15 cellular contexts compared by ENCODE assay signal in the genomic region with DNA sequence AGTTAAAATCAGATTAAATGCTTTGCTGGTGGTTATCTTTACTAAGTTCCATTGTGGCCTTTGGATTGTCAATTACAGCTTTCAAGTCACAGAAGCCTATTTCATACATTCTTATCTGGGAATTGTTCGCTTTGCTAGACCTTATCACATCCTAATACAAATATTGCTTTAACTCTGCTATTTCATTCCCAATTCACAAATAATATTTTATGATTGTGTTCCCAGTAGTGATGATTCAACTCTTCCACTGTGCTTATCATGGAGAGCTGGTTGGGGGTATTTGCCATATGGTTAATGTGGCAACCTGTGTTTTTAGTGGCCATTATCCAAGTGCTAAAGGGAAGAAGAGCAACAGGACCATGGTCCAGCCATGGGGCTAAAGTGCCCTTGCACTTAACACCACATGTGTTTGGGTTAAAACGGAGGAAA.
DNase-seq lines count a peak whose midpoint lies in the region; ATAC-seq, FAIRE-seq and TF ChIP-seq lines count a peak whose summit lies in the region.
"Had no signal": no experiment of that assay in that cellular context is flagged by ENCODE, and none has a peak within 500 bp of the region (broad histone marks: within the 10 kb centered on the region; RNA-seq: fewer than 3 reads in every experiment).

No MANE protein-coding gene starts in this region.

- H3K9me3 ChIP-seq in PC-3 (ENCODE audit: low read length) (no peaks in the 10 kb centered on the region), endothelial cell of umbilical vein (replicated peaks; ENCODE audit: control insufficient read depth, insufficient read depth, low read length) (no peaks in the 10 kb centered on the region), pancreas (no peaks in the 10 kb centered on the region)
- H3K9me3 ChIP-seq: MG63, Peyer's patch had no signal

- H3K36me3 ChIP-seq in PC-3 (ENCODE audit: low read depth, low read length): no peaks in the 10 kb centered on the region
- H3K36me3 ChIP-seq in endothelial cell of umbilical vein (ENCODE audit: control insufficient read depth in 2 of 2, extremely low read depth in 1 of 2, insufficient read depth in 2 of 2, low read length in 2 of 2): no peaks in the 10 kb centered on the region
- no peaks in the 10 kb centered on the region for H3K36me3 ChIP-seq in pancreas
- H3K36me3 ChIP-seq: MG63, Peyer's patch had no signal

- in situ Hi-C loops in GM13976 (cut with MboI; ENCODE audit: low sequenced_read_pairs, unreplicated experiment): no loop called here

- no peaks in the 10 kb centered on the region for H3K9me2 ChIP-seq in PC-3 (replicated peaks; ENCODE audit: low read length)

- dilution Hi-C loops in endothelial cell of umbilical vein (cut with MboI; ENCODE audit: extremely low pct_ligation_motif_present, low sequenced_read_pairs): no loop called here

- H3K27me3 ChIP-seq in PC-3 (ENCODE audit: low read length) (peaks cover 54% of the 10 kb centered on the region), endothelial cell of umbilical vein (ENCODE audit: control insufficient read depth in 2 of 2, insufficient read depth in 2 of 2, low read length in 2 of 2) (peaks cover 7 to 24% of the 10 kb centered on the region in 2 experiments), pancreas (no peaks in the 10 kb centered on the region)
- H3K27me3 ChIP-seq: Peyer's patch had no signal

- no peaks in the 10 kb centered on the region for H3K9me1 ChIP-seq in endothelial cell of umbilical vein (replicated peaks; ENCODE audit: control insufficient read depth, extremely low read depth, insufficient read depth, low read length)

- WGBS in pancreas, 2 donors: 21 to 34% methylated on average over 2 of the region's 2 CpGs

- no peak for ATAC-seq in PC-3
- peak; percentile 72 to 86 (median 78) for ATAC-seq in pancreas

- H3K79me2 ChIP-seq in PC-3 (ENCODE audit: low read length) (no peaks in the 10 kb centered on the region), endothelial cell of umbilical vein (ENCODE audit: control insufficient read depth, insufficient read depth, low read length) (no peaks in the 10 kb centered on the region)

- H3K27ac ChIP-seq in PC-3 (ENCODE audit: low read length): no peak overlapping the region
- H3K27ac ChIP-seq in endothelial cell of umbilical vein (ENCODE audit: insufficient read depth, low read depth, low read length): no peak overlapping the region
- peak overlapping the region in 1 of 4 donors; percentile 17 for H3K27ac ChIP-seq in pancreas
- H3K27ac ChIP-seq: Peyer's patch had no signal

- no peaks in the 10 kb centered on the region for H3F3A ChIP-seq in PC-3 (ENCODE audit: low read length, unreplicated experiment)

- H3K4me2 ChIP-seq in PC-3 (ENCODE audit: low read length) (no peak overlapping the region), endothelial cell of umbilical vein (ENCODE audit: insufficient read depth, low read length) (no peak overlapping the region)

- H2AFZ ChIP-seq in PC-3 (ENCODE audit: low read length): no peak overlapping the region
- no peak overlapping the region for H2AFZ ChIP-seq in endothelial cell of umbilical vein (ENCODE audit: low read depth, low read length)

- no TSS peak for BruUV-seq in PC-3 (replicated peaks; lab: Mats Ljungman, UMichigan)
- BruUV-seq in endothelial cell of umbilical vein (replicated peaks; lab: Mats Ljungman, UMichigan): no TSS peak

- no peak overlapping the region for H3K9ac ChIP-seq in PC-3 (ENCODE audit: low read length)
- H3K9ac ChIP-seq in endothelial cell of umbilical vein (replicated peaks; ENCODE audit: extremely low read depth, insufficient read depth, low read length): no peak overlapping the region

- intact Hi-C loops in PC-3 (cut with micrococcal nuclease): no loop called here
- intact Hi-C loops in endothelial cell of umbilical vein (cut with micrococcal nuclease): no loop called here
- intact Hi-C loops in pancreas (cut with DNase I): loop anchor here in 2 of 3 donors (10.0 kb wide), 3 partner anchors 179 to 339 kb away; partner anchors contain the start of gene KCNK17 (in 1 of the 2)

- no peak overlapping the region for H3K4me3 ChIP-seq in PC-3 (ENCODE audit: low read length)
- H3K4me3 ChIP-seq in endothelial cell of umbilical vein (replicated peaks in 1 of 3; ENCODE audit: insufficient read depth in 1 of 3, low read depth in 1 of 3, low read length in 3 of 3): no peak overlapping the region
- H3K4me3 ChIP-seq in pancreas: no peak overlapping the region
- H3K4me3 ChIP-seq: MG63, Peyer's patch had no signal

- TF ChIP-seq POLR2A in endothelial cell of umbilical vein (IDR thresholded peaks at IDR 0.05; ENCODE audit: low read depth, low read length): no peak

- H4K20me1 ChIP-seq in PC-3 (ENCODE audit: low read length) (no peaks in the 10 kb centered on the region), endothelial cell of umbilical vein (replicated peaks; ENCODE audit: control insufficient read depth, extremely low read depth, insufficient read depth, low read length) (no peaks in the 10 kb centered on the region)

- TF ChIP-seq CTCF in PC-3 (conservative IDR thresholded peaks at IDR 0.05; ENCODE audit: low read depth, low read length) (no peak), endothelial cell of umbilical vein (IDR thresholded peaks at IDR 0.05; ENCODE audit: extremely low read depth in 1 of 2, insufficient read depth in 1 of 2, low read depth in 1 of 2, low read length in 2 of 2) (no peak), pancreas (IDR thresholded peaks at IDR 0.05) (no peak), GM13976 (IDR thresholded peaks at IDR 0.05; ENCODE audit: borderline replicate concordance, control extremely low read depth, extremely low read depth, insufficient read depth, missing control alignments) (no peak)

- peak; percentile 76 for DNase-seq in Daoy (ENCODE audit: low read depth)
- peak; percentile 36 for DNase-seq in PC-3
- DNase-seq in endothelial cell of umbilical vein (ENCODE audit: low read depth, low spot score): peak; percentile 77
- DNase-seq in pancreas: no peak
- DNase-seq in activated CD4-positive, CD25-positive, alpha-beta regulatory T cell treated with anti-CD3 and anti-CD28 coated beads, Interleukin-2, amount 50 U/mL, for 72 hours: no peak
- DNase-seq in GM13976 (ENCODE audit: low spot score): no peak
- no peak for DNase-seq in hepatic stellate cell (ENCODE audit: low spot score)
- DNase-seq: CD8-positive, alpha-beta memory T cell; H9; MG63; NCI-H1092 treated with DMSO at 0.1 percent for 48 hours; NCI-H2107; NCI-H2227 treated with DMSO at 0.1 percent for 48 hours; NCI-H524; Peyer's patch had no signal

- POLR2A ChIA-PET in PC-3 (lab: Charles Lee; ENCODE audit: unreplicated experiment) (no interaction called here), endothelial cell of umbilical vein (lab: Charles Lee) (no interaction called here)

- no peak for FAIRE-seq in endothelial cell of umbilical vein (lab: Jason Lieb, UNC)
- FAIRE-seq in pancreas (lab: Jason Lieb, UNC): no peak

- peaks cover 17% of the 10 kb centered on the region for H3K4me1 ChIP-seq in PC-3 (ENCODE audit: insufficient read depth, low read length)
- no peaks in the 10 kb centered on the region for H3K4me1 ChIP-seq in endothelial cell of umbilical vein (ENCODE audit: control insufficient read depth, extremely low read depth, insufficient read depth, low read length)
- H3K4me1 ChIP-seq in pancreas: peaks cover 0 to 19% (median 13%) of the 10 kb centered on the region in 3 donors
- H3K4me1 ChIP-seq: Peyer's patch had no signal

- CTCF ChIA-PET in PC-3 (lab: Charles Lee) (no interaction called here), endothelial cell of umbilical vein (lab: Charles Lee) (no interaction called here)

TF ChIP-seq in endothelial cell of umbilical vein, 7 proteins besides CTCF, POLR2A, EP300 and RAD21:
- no peak for TF ChIP-seq MAX (IDR thresholded peaks at IDR 0.05; ENCODE audit: insufficient read depth, insufficient read length)
- no peak for TF ChIP-seq MYC (IDR thresholded peaks at IDR 0.05; ENCODE audit: low read depth, low read length)
- no peak for TF ChIP-seq GATA2 (IDR thresholded peaks at IDR 0.05; ENCODE audit: insufficient read depth, insufficient read length, low read depth, low read length)
- no peak for TF ChIP-seq JUN (IDR thresholded peaks at IDR 0.05; ENCODE audit: borderline replicate concordance, insufficient read depth, insufficient read length, low read depth)
- TF ChIP-seq POLR2AphosphoS5 (IDR thresholded peaks at IDR 0.05; ENCODE audit: insufficient read depth, low read depth, low read length): no peak
- TF ChIP-seq EZH2 (IDR thresholded peaks at IDR 0.05; ENCODE audit: borderline replicate concordance, low read depth, low read length, severe bottlenecking): no peak
- TF ChIP-seq FOS (IDR thresholded peaks at IDR 0.05; ENCODE audit: borderline replicate concordance, insufficient read depth, low read length): no peak

Comparison
In these comparisons a context has a peak if more than half of its experiments do, and no peak if none do; other contexts are left out.
1. DNase-seq: peak in Daoy (single experiment), PC-3 (single experiment) and endothelial cell of umbilical vein (single experiment); none in pancreas (0 of 6), activated CD4-positive, CD25-positive, alpha-beta regulatory T cell treated with anti-CD3 and anti-CD28 coated beads, Interleukin-2, amount 50 U/mL, for 72 hours (single experiment), GM13976 (single experiment) and hepatic stellate cell (single experiment).
2. intact Hi-C loops: an anchor here in pancreas (10.0 kb wide); none called in PC-3 and endothelial cell of umbilical vein.